9 cellular contexts compared by ENCODE assay signal in genomic region chr15:63233667-63234419, GRCh38. TPM values are rescaled to one million over a fixed set of nuclear protein-coding genes. Genes with fewer than 3 reads are reported as not detected.
DNase-seq lines count a peak whose midpoint lies in the region; ATAC-seq lines count a peak whose summit lies in the region.
"Had no signal": no experiment of that assay in that cellular context is flagged by ENCODE, and none has a peak within 500 bp of the region (broad histone marks: within the 10 kb centered on the region; RNA-seq: fewer than 3 reads in every experiment).

No MANE protein-coding gene starts in this region.

- no peak for ATAC-seq in GM18861 (IDR thresholded peaks at IDR 0.05; ENCODE audit: unreplicated experiment)
- no peak for ATAC-seq in HG02798 (IDR thresholded peaks at IDR 0.05; ENCODE audit: poor library complexity, unreplicated experiment)
- ATAC-seq in HG03025 (IDR thresholded peaks at IDR 0.05; ENCODE audit: low FRiP score, unreplicated experiment) = no peak

- H3K4me3 Mint-ChIP-seq in activated T-helper 1 cell treated with anti-CD3 and anti-CD28 coated beads, Interleukin-12 subunit alpha, Interleukin-12 subunit beta, Interleukin-2, Interleukin-4 antibody, amounts not matched to agents 30 ng/mL and 10 ng/mL and 1 ng/mL, durations not matched to agents 14 hours and 24 hours and 36 hours = no peak overlapping the region

- H3K9me3 Mint-ChIP-seq in activated T-helper 1 cell treated with anti-CD3 and anti-CD28 coated beads, Interleukin-12 subunit alpha, Interleukin-12 subunit beta, Interleukin-2, Interleukin-4 antibody, amounts not matched to agents 30 ng/mL and 10 ng/mL and 1 ng/mL, durations not matched to agents 14 hours and 24 hours and 36 hours = no peaks in the 10 kb centered on the region

- peaks cover 70% of the 10 kb centered on the region for H3K4me1 Mint-ChIP-seq in activated T-helper 1 cell treated with anti-CD3 and anti-CD28 coated beads, Interleukin-12 subunit alpha, Interleukin-12 subunit beta, Interleukin-2, Interleukin-4 antibody, amounts not matched to agents 30 ng/mL and 10 ng/mL and 1 ng/mL, durations not matched to agents 14 hours and 24 hours and 36 hours (ENCODE audit: low read depth)

- peak; percentile 84 for DNase-seq in HCEC 1CT
- DNase-seq in activated T-helper 1 cell treated with anti-CD3 and anti-CD28 coated beads, Interleukin-12 subunit alpha, Interleukin-12 subunit beta, Interleukin-2, Interleukin-4 antibody, amounts not matched to agents 30 ng/mL and 10 ng/mL and 1 ng/mL, durations not matched to agents 14 hours and 24 hours and 36 hours (ENCODE audit: low spot score) = no peak
- peak; percentile 44 for DNase-seq in hepatic stellate cell (ENCODE audit: low spot score)
- DNase-seq in NCI-H187 (lab: John Stamatoyannopoulos, UW) = no peak
- DNase-seq: NCI-H2171 treated with DMSO at 0.1 percent for 48 hours had no signal

- peaks cover 26% of the 10 kb centered on the region for H3K36me3 Mint-ChIP-seq in activated T-helper 1 cell treated with anti-CD3 and anti-CD28 coated beads, Interleukin-12 subunit alpha, Interleukin-12 subunit beta, Interleukin-2, Interleukin-4 antibody, amounts not matched to agents 30 ng/mL and 10 ng/mL and 1 ng/mL, durations not matched to agents 14 hours and 24 hours and 36 hours (ENCODE audit: low read depth)

- H3K27ac Mint-ChIP-seq in activated T-helper 1 cell treated with anti-CD3 and anti-CD28 coated beads, Interleukin-12 subunit alpha, Interleukin-12 subunit beta, Interleukin-2, Interleukin-4 antibody, amounts not matched to agents 30 ng/mL and 10 ng/mL and 1 ng/mL, durations not matched to agents 14 hours and 24 hours and 36 hours = peak overlapping the region; percentile 29

- no peak overlapping the region for H3K4me3 ChIP-seq in skin epidermis

- no peaks in the 10 kb centered on the region for H3K27me3 Mint-ChIP-seq in activated T-helper 1 cell treated with anti-CD3 and anti-CD28 coated beads, Interleukin-12 subunit alpha, Interleukin-12 subunit beta, Interleukin-2, Interleukin-4 antibody, amounts not matched to agents 30 ng/mL and 10 ng/mL and 1 ng/mL, durations not matched to agents 14 hours and 24 hours and 36 hours (ENCODE audit: insufficient read depth)

- peak overlapping the region in 17 of 21 experiments; percentile 0 to 76 (median 62) for H3K27ac ChIP-seq in skin epidermis

- intact Hi-C loops in activated T-helper 1 cell treated with anti-CD3 and anti-CD28 coated beads, Interleukin-12 subunit alpha, Interleukin-12 subunit beta, Interleukin-2, Interleukin-4 antibody, amounts not matched to agents 30 ng/mL and 10 ng/mL and 1 ng/mL, durations not matched to agents 14 hours and 24 hours and 36 hours (cut with micrococcal nuclease) = loop anchor here (5.0 kb wide), 1 partner anchor 43 kb away; the partner anchor contains the start of gene APH1B

RNA-seq across cellular contexts. Expression of gene APH1B, which starts 43.6 kb away (rescaled TPM):
- 4.1 and 6.2 TPM in 2 replicates for total RNA-seq in activated T-helper 1 cell treated with anti-CD3 and anti-CD28 coated beads, Interleukin-12 subunit alpha, Interleukin-12 subunit beta, Interleukin-2, Interleukin-4 antibody, amounts not matched to agents 30 ng/mL and 10 ng/mL and 1 ng/mL, durations not matched to agents 14 hours and 24 hours and 36 hours

RNA-seq across cellular contexts. Expression of gene RAB8B, which starts 44.4 kb away (rescaled TPM):
- total RNA-seq in activated T-helper 1 cell treated with anti-CD3 and anti-CD28 coated beads, Interleukin-12 subunit alpha, Interleukin-12 subunit beta, Interleukin-2, Interleukin-4 antibody, amounts not matched to agents 30 ng/mL and 10 ng/mL and 1 ng/mL, durations not matched to agents 14 hours and 24 hours and 36 hours = 135 and 149 TPM in 2 replicates

Comparison
In these comparisons a context has a peak if more than half of its experiments do, and no peak if none do; other contexts are left out.
1. DNase-seq: peak in HCEC 1CT (single experiment) and hepatic stellate cell (single experiment); none in activated T-helper 1 cell treated with anti-CD3 and anti-CD28 coated beads, Interleukin-12 subunit alpha, Interleukin-12 subunit beta, Interleukin-2, Interleukin-4 antibody, amounts not matched to agents 30 ng/mL and 10 ng/mL and 1 ng/mL, durations not matched to agents 14 hours and 24 hours and 36 hours (single experiment) and NCI-H187 (0 of 2).